13 cellular contexts compared by ENCODE assay signal in the genomic region with DNA sequence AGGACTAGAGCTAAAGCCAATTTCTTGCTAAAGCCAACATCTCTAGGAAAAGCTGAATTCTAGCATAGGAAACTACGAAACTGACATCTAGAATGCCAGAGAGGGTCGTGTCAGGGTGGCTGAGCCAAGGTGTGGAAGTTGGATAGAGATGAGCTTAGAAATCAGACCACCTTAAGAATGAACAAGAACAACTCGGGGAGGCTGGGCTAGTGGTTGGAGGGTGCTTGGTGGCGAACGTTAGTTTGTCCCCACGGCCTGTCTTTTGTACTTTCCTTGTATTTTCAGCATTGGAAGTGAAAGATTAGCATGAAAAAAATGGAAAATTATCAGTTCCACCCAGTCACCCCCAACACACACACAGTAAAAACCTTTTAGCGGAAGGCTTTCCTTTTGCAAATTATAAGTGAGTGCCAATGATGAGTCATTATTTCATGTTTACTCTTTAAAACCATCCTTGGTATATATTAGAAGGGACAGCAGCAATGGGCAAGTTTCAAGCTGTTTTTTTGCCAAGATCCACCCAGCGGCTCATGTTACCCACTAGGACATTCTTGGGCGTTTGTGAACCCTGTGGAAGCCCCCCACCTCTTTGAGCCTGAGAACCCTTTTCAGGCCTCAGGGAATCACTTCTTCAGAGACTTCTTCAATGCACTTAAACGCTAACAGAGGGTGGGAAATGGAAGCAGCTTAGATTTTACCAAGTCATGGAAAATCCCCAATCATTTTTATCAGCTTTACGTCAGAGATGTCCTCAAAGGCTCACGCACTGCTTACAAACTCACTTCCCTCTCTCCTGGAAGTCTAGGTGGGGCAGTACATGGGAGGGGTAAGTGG. TPM values are rescaled to one million over a fixed set of nuclear protein-coding genes. Genes with fewer than 3 reads are reported as not detected.
DNase-seq lines count a peak whose midpoint lies in the region; ATAC-seq and TF ChIP-seq lines count a peak whose summit lies in the region.
"Had no signal": no experiment of that assay in that cellular context is flagged by ENCODE, and none has a peak within 500 bp of the region (broad histone marks: within the 10 kb centered on the region; RNA-seq: fewer than 3 reads in every experiment).

No MANE protein-coding gene starts in this region.

- TF ChIP-seq EP300 in upper lobe of left lung (IDR thresholded peaks at IDR 0.05) = peak; percentile 42 to 85 (median 70)

- H3K4me3 Mint-ChIP-seq in immature natural killer cell (no peak overlapping the region), type B pancreatic cell (no peak overlapping the region)
- H3K4me3 Mint-ChIP-seq: activated naive CD8-positive, alpha-beta T cell; naive thymus-derived CD4-positive, alpha-beta T cell had no signal

- H3K36me3 ChIP-seq in RWPE2 (ENCODE audit: low read depth) = no peaks in the 10 kb centered on the region
- no peaks in the 10 kb centered on the region for H3K36me3 ChIP-seq in upper lobe of left lung

- H3K9me3 Mint-ChIP-seq in immature natural killer cell (no peaks in the 10 kb centered on the region), type B pancreatic cell (no peaks in the 10 kb centered on the region)

- H3K4me3 ChIP-seq in RWPE2 (ENCODE audit: severe bottlenecking) (no peak overlapping the region), fibroblast of mammary gland (ENCODE audit: control insufficient read depth, low read depth, low read length) (no peak overlapping the region), upper lobe of left lung (no peak overlapping the region)
- H3K4me3 ChIP-seq: K562 had no signal

- TF ChIP-seq POLR2A in upper lobe of left lung (IDR thresholded peaks at IDR 0.05) = no peak

- H3K4me1 Mint-ChIP-seq in immature natural killer cell (no peaks in the 10 kb centered on the region), type B pancreatic cell (ENCODE audit: unreplicated experiment) (peaks cover 6% of the 10 kb centered on the region)

- H3K27me3 Mint-ChIP-seq in immature natural killer cell (ENCODE audit: low read depth in 3 of 3) = peaks cover 0 to 9% (median 3%) of the 10 kb centered on the region in 3 donors
- no peaks in the 10 kb centered on the region for H3K27me3 Mint-ChIP-seq in type B pancreatic cell
- H3K27me3 Mint-ChIP-seq: activated naive CD8-positive, alpha-beta T cell had no signal

- H3K27me3 ChIP-seq in RWPE2 (ENCODE audit: insufficient read depth, poor library complexity, severe bottlenecking) (no peaks in the 10 kb centered on the region), upper lobe of left lung (no peaks in the 10 kb centered on the region)

- H3K36me3 Mint-ChIP-seq in immature natural killer cell (no peaks in the 10 kb centered on the region), type B pancreatic cell (no peaks in the 10 kb centered on the region)
- H3K36me3 Mint-ChIP-seq: activated naive CD8-positive, alpha-beta T cell; naive thymus-derived CD4-positive, alpha-beta T cell had no signal

- H3K27ac Mint-ChIP-seq in immature natural killer cell (no peak overlapping the region), type B pancreatic cell (no peak overlapping the region)
- H3K27ac Mint-ChIP-seq: activated naive CD8-positive, alpha-beta T cell; naive thymus-derived CD4-positive, alpha-beta T cell had no signal

- no peaks in the 10 kb centered on the region for H3K9me3 ChIP-seq in RWPE2 (ENCODE audit: severe bottlenecking)
- no peaks in the 10 kb centered on the region for H3K9me3 ChIP-seq in upper lobe of left lung

- H3K4me1 ChIP-seq in RWPE2 (ENCODE audit: insufficient read depth, poor library complexity, severe bottlenecking) = peaks cover 18% of the 10 kb centered on the region
- peaks cover 0 to 13% (median 6%) of the 10 kb centered on the region in 4 donors for H3K4me1 ChIP-seq in upper lobe of left lung

- H3K27ac ChIP-seq in RWPE2 (ENCODE audit: poor library complexity, severe bottlenecking) (peak overlapping the region; percentile 59), upper lobe of left lung (peak overlapping the region; percentile 61 to 81 (median 72))

- DNase-seq in NCI-H2227 (lab: John Stamatoyannopoulos, UW; ENCODE audit: unreplicated experiment) = peak; percentile 24
- no peak for DNase-seq in NCI-H2227 treated with DMSO at 0.1 percent for 48 hours (lab: John Stamatoyannopoulos, UW)
- DNase-seq in RWPE2 (ENCODE audit: low spot score) = no peak
- DNase-seq in fibroblast of mammary gland (ENCODE audit: low read depth) = peak; percentile 49
- no peak for DNase-seq in upper lobe of left lung
- DNase-seq in mucosa of gallbladder (ENCODE audit: low spot score) = no peak
- no peak for DNase-seq in immature natural killer cell
- no peak for DNase-seq in type B pancreatic cell (ENCODE audit: extremely low spot score, unreplicated experiment)
- DNase-seq: GF-D8; naive thymus-derived CD4-positive, alpha-beta T cell; NCI-H2171 treated with DMSO at 0.1 percent for 48 hours had no signal

- 51 to 59% methylated on average over 12 of the region's 12 CpGs for WGBS in upper lobe of left lung, 2 donors

- ATAC-seq in RWPE2 (ENCODE audit: low read depth) (peak; percentile 79), upper lobe of left lung (ENCODE audit: low FRiP score in 2 of 2) (no peak)
- ATAC-seq: K562; naive thymus-derived CD4-positive, alpha-beta T cell had no signal

- TF ChIP-seq CTCF in RWPE2 (IDR thresholded peaks at IDR 0.05; ENCODE audit: poor library complexity, severe bottlenecking) (no peak), fibroblast of mammary gland (conservative IDR thresholded peaks at IDR 0.05; ENCODE audit: control insufficient read depth, insufficient read depth, low read depth, low read length) (no peak), upper lobe of left lung (IDR thresholded peaks at IDR 0.05) (no peak), type B pancreatic cell (conservative IDR thresholded peaks at IDR 0.05) (no peak)

RNA-seq across cellular contexts. Expression of gene PPEF1, which starts 4.9 kb away (rescaled TPM):
- total RNA-seq in upper lobe of left lung (1 to 10 TPM in 1 of 6 donors, under 1 TPM in 3, not detected in 2; 0.20 to 6.7 (median 0.36) TPM), mucosa of gallbladder (not detected), type B pancreatic cell (ENCODE audit: low replicate concordance) (0.26 and 1.6 TPM in 2 replicates)
- polyA plus RNA-seq in immature natural killer cell = under 1 TPM in 1 of 3 donors, not detected in 2; 0.34 TPM
- total RNA-seq: K562 had no signal
- polyA plus RNA-seq: K562 had no signal

RNA-seq across cellular contexts. Expression of gene RS1, which starts 30.7 kb away (rescaled TPM):
- total RNA-seq in upper lobe of left lung (1 to 10 TPM; 1.0 to 6.7 (median 4.9) TPM), mucosa of gallbladder (not detected), type B pancreatic cell (ENCODE audit: low replicate concordance) (0.14 TPM in 1 of 2 replicates, not detected in the other)
- not detected for polyA plus RNA-seq in immature natural killer cell
- total RNA-seq: K562; naive thymus-derived CD4-positive, alpha-beta T cell had no signal
- polyA plus RNA-seq: K562; naive thymus-derived CD4-positive, alpha-beta T cell had no signal

Comparison
In these comparisons a context has a peak if more than half of its experiments do, and no peak if none do; other contexts are left out.
1. DNase-seq: peak in NCI-H2227 (single experiment) and fibroblast of mammary gland (single experiment); none in NCI-H2227 treated with DMSO at 0.1 percent for 48 hours (single experiment), RWPE2 (single experiment), upper lobe of left lung (0 of 2), mucosa of gallbladder (single experiment), immature natural killer cell (0 of 3) and type B pancreatic cell (single experiment).